9 cellular contexts compared by ENCODE assay signal in genomic region chr11:60923800-60924109, GRCh38. TPM values are rescaled to one million over a fixed set of nuclear protein-coding genes. Genes with fewer than 3 reads are reported as not detected.
DNase-seq lines count a peak whose midpoint lies in the region; ATAC-seq, FAIRE-seq and TF ChIP-seq lines count a peak whose summit lies in the region.
"Had no signal": no experiment of that assay in that cellular context is flagged by ENCODE, and none has a peak within 500 bp of the region (broad histone marks: within the 10 kb centered on the region; RNA-seq: fewer than 3 reads in every experiment).

No MANE protein-coding gene starts in this region.

- no peak overlapping the region for H3K23ac ChIP-seq in H9 (ENCODE audit: insufficient read length, low read depth, low read length)
- H3K23ac ChIP-seq in mesenchymal stem cell (ENCODE audit: low read length in 2 of 2), result no peak overlapping the region

- no peaks in the 10 kb centered on the region for H3K79me2 ChIP-seq in H9 (ENCODE audit: insufficient read depth, low read length)

- H3K36me3 ChIP-seq in mesenchymal stem cell (ENCODE audit: control insufficient read depth in 1 of 2, insufficient read depth in 2 of 2, low read depth in 1 of 2, low read length in 2 of 2), result peaks cover 36 to 50% of the 10 kb centered on the region in 2 experiments

- H3K4me2 ChIP-seq in A549 (peak overlapping the region; percentile 90), H9 (ENCODE audit: insufficient read depth, insufficient read length, low read length) (peak overlapping the region; percentile 91), mesenchymal stem cell (ENCODE audit: low read length, poor library complexity, severe bottlenecking) (peak overlapping the region; percentile 85)

- DNase-seq in A549 (ENCODE audit: low read depth in 1 of 2, low spot score in 1 of 2) (no peak), H9 (no peak), mesenchymal stem cell (no peak), mucosa of gallbladder (ENCODE audit: low spot score) (no peak), putamen (ENCODE audit: low spot score) (no peak), A172 (ENCODE audit: low spot score) (no peak), NCI-H1694 (lab: John Stamatoyannopoulos, UW) (no peak)

- H3K14ac ChIP-seq in H9 (ENCODE audit: insufficient read depth, low read length), result no peak overlapping the region
- no peak overlapping the region for H3K14ac ChIP-seq in mesenchymal stem cell (ENCODE audit: low read length in 2 of 2)

- H3T11ph ChIP-seq in H9 (ENCODE audit: low read length), result no peak overlapping the region

- H3K27ac Mint-ChIP-seq in H9 (no peak overlapping the region), brain (peak overlapping the region; percentile 85 to 98 (median 88))

- H3K4me3 ChIP-seq in A549, result peak overlapping the region; percentile 70; the same call in 2 of the 3 replicates
- H3K4me3 ChIP-seq in mesenchymal stem cell (ENCODE audit: insufficient read depth in 1 of 2, low read depth in 1 of 2, low read length in 2 of 2), result peak overlapping the region in 1 of 2 experiments; percentile 72

- peak overlapping the region in 1 of 2 experiments; percentile 97; a peak in 4 of 6 replicates for H3K27ac ChIP-seq in A549
- H3K27ac ChIP-seq in H9 (ENCODE audit: insufficient read length, low read depth, low read length), result no peak overlapping the region
- H3K27ac ChIP-seq in mesenchymal stem cell (ENCODE audit: low read length, poor library complexity, severe bottlenecking), result no peak overlapping the region

- no peak overlapping the region for H3K56ac ChIP-seq in H9 (ENCODE audit: insufficient read length, low read depth, low read length)

- H3K36me3 Mint-ChIP-seq in H9 (ENCODE audit: insufficient read depth in 1 of 3, low read depth in 3 of 3), result peaks cover 26 to 51% (median 46%) of the 10 kb centered on the region in 3 experiments; a peak in 6 of 7 replicates
- H3K36me3 Mint-ChIP-seq in brain, result peaks cover 34% of the 10 kb centered on the region

- no peak for TF ChIP-seq POLR2A in A549 (IDR thresholded peaks at IDR 0.05; ENCODE audit: low read length)

- H3K18ac ChIP-seq in H9 (ENCODE audit: insufficient read length, low read depth, low read length), result no peak overlapping the region
- no peak overlapping the region for H3K18ac ChIP-seq in mesenchymal stem cell (ENCODE audit: low read depth in 1 of 2, low read length in 2 of 2)

- no peak overlapping the region for H2BK5ac ChIP-seq in H9 (ENCODE audit: insufficient read length, low read length)
- no peak overlapping the region for H2BK5ac ChIP-seq in mesenchymal stem cell (ENCODE audit: low read depth, low read length, poor library complexity, severe bottlenecking)

- no peak for TF ChIP-seq EP300 in A549 (IDR thresholded peaks at IDR 0.05)

- H3K9me3 Mint-ChIP-seq in H9 (no peaks in the 10 kb centered on the region), brain (peaks cover 0 to 2% (median 0%) of the 10 kb centered on the region in 5 experiments)

- no peak overlapping the region for H4K5ac ChIP-seq in H9 (ENCODE audit: insufficient read length, low read depth, low read length)

- no peak overlapping the region for H4K91ac ChIP-seq in H9 (ENCODE audit: insufficient read length, low read depth, low read length)
- peak overlapping the region; percentile 9 for H4K91ac ChIP-seq in mesenchymal stem cell (ENCODE audit: low read length)

- peak in 1 of 2 experiments; percentile 20; a peak in 3 of 6 replicates for ATAC-seq in A549

- H2BK120ac ChIP-seq in H9 (ENCODE audit: low read depth, low read length, poor library complexity, severe bottlenecking), result no peak overlapping the region
- no peak overlapping the region for H2BK120ac ChIP-seq in mesenchymal stem cell (ENCODE audit: low read depth, low read length)

- TF ChIP-seq RAD21 in A549 (conservative IDR thresholded peaks at IDR 0.05 in 1 of 2, IDR thresholded peaks at IDR 0.05 in 1 of 2), result no peak

- H2BK15ac ChIP-seq in H9 (ENCODE audit: low read depth, low read length) (no peak overlapping the region), mesenchymal stem cell (ENCODE audit: low read depth, poor library complexity, severe bottlenecking) (no peak overlapping the region)

- H3K4ac ChIP-seq in H9 (ENCODE audit: low read depth, low read length) (no peak overlapping the region), mesenchymal stem cell (ENCODE audit: low read depth in 1 of 2, low read length in 2 of 2) (peak overlapping the region in 1 of 2 experiments; percentile 24)

- WGBS in A549 (ENCODE audit: missing lambda C conversion rate), result 50% methylated on average over 2 of the region's 6 CpGs
- WGBS in H9 (ENCODE audit: extremely low coverage, insufficient read length, low lambda C conversion rate), result no CpG with 5 or more reads among the region's 6 CpGs
- WGBS in mesenchymal stem cell, result 67% methylated on average over 6 of the region's 6 CpGs

- H3K27me3 ChIP-seq in H9 (ENCODE audit: insufficient read depth, low read length) (no peaks in the 10 kb centered on the region), mesenchymal stem cell (ENCODE audit: control insufficient read depth in 1 of 2, insufficient read depth in 1 of 2, low read length in 2 of 2) (peaks cover 0 to 10% of the 10 kb centered on the region in 2 experiments)

- CTCF ChIA-PET in A549 (lab: Yijun Ruan, JAX), result interaction anchor here (1.2 to 2.1 kb wide), 6 partner anchors 9 to 93 kb away, joined by 3 to 8 read pairs (median 5); partner anchors contain the start of gene TMEM109

- H3K4me1 ChIP-seq in A549 (peaks cover 25% of the 10 kb centered on the region), H9 (ENCODE audit: insufficient read depth, low read length) (peaks cover 2% of the 10 kb centered on the region), mesenchymal stem cell (ENCODE audit: control insufficient read depth, insufficient read depth, low read depth, low read length) (peaks cover 27% of the 10 kb centered on the region)

- H2BK12ac ChIP-seq in H9 (ENCODE audit: insufficient read length, low read depth, low read length) (no peak overlapping the region), mesenchymal stem cell (ENCODE audit: low read length in 2 of 2) (peak overlapping the region in 1 of 2 experiments; percentile 1)

- H2AK5ac ChIP-seq in H9 (ENCODE audit: insufficient read length, low read length) (no peak overlapping the region), mesenchymal stem cell (ENCODE audit: low read length, severe bottlenecking) (no peak overlapping the region)

- H3K9me3 ChIP-seq in A549 (no peaks in the 10 kb centered on the region), H9 (ENCODE audit: control insufficient read depth, low read depth, low read length) (no peaks in the 10 kb centered on the region), mesenchymal stem cell (ENCODE audit: control insufficient read depth, low read length) (no peaks in the 10 kb centered on the region)

- H4K8ac ChIP-seq in H9 (replicated peaks; ENCODE audit: insufficient read length, low read depth, low read length), result no peak overlapping the region
- H4K8ac ChIP-seq in mesenchymal stem cell (ENCODE audit: low read length), result peak overlapping the region; percentile 59

- no peak overlapping the region for H2BK20ac ChIP-seq in H9 (ENCODE audit: low read depth, low read length, poor library complexity, severe bottlenecking)

- H2AFZ ChIP-seq in H9 (ENCODE audit: low read length) (no peak overlapping the region), mesenchymal stem cell (ENCODE audit: low read depth, low read length) (no peak overlapping the region)

- TF ChIP-seq CTCF in A549 (IDR thresholded peaks at IDR 0.05) (no peak), H9 (conservative IDR thresholded peaks at IDR 0.05) (no peak), brain (conservative IDR thresholded peaks at IDR 0.05) (no peak)

- no peak for FAIRE-seq in A549 (lab: Jason Lieb, UNC)

- H3K4me3 Mint-ChIP-seq in H9, result peak overlapping the region; percentile 78 to 93; a peak in 4 of 5 replicates
- peak overlapping the region; percentile 84 to 97 (median 84) for H3K4me3 Mint-ChIP-seq in brain

- no peaks in the 10 kb centered on the region for H4K20me1 ChIP-seq in H9 (ENCODE audit: control insufficient read depth, insufficient read depth, insufficient read length)

- H3K4me1 Mint-ChIP-seq in H9, result peaks cover 16 to 21% of the 10 kb centered on the region in 2 experiments
- peaks cover 55% of the 10 kb centered on the region for H3K4me1 Mint-ChIP-seq in brain

- H3K23me2 ChIP-seq in H9 (ENCODE audit: insufficient read length, low read depth, low read length, poor library complexity, severe bottlenecking), result peaks cover 10% of the 10 kb centered on the region

- H3K79me1 ChIP-seq in H9 (ENCODE audit: insufficient read depth, low read depth, low read length, poor library complexity, severe bottlenecking) (no peaks in the 10 kb centered on the region), mesenchymal stem cell (replicated peaks; ENCODE audit: low read length, poor library complexity, severe bottlenecking) (peaks cover 40% of the 10 kb centered on the region)

- no peak overlapping the region for H3K9ac ChIP-seq in H9 (ENCODE audit: extremely low read depth, insufficient read length, low read length)
- peak overlapping the region; percentile 67 for H3K9ac ChIP-seq in mesenchymal stem cell (ENCODE audit: low read length)

- H3K27me3 Mint-ChIP-seq in H9 (ENCODE audit: low read depth), result peaks cover 7% of the 10 kb centered on the region
- H3K27me3 Mint-ChIP-seq in brain, result peaks cover 4% of the 10 kb centered on the region

- POLR2A ChIA-PET in A549 (lab: Yijun Ruan, JAX), result interaction anchor here (1.1 to 1.6 kb wide), 2 partner anchors 8 to 10 kb away, joined by 5 to 6 read pairs; partner anchors contain the start of gene TMEM109

RNA-seq across cellular contexts. Expression of gene TMEM132A, which starts 0.5 kb away (rescaled TPM):
- 18.1 and 19.5 TPM in 2 replicates for polyA plus RNA-seq in A549 (2011; rRNA removed)
- 58.4 and 83.2 TPM in 2 replicates for polyA plus RNA-seq in A549 (2012; cell fraction: cytosol; rRNA removed)
- 368 and 501 TPM in 2 replicates for polyA plus RNA-seq in A549 (2012; cell fraction: nucleus; rRNA removed)
- 87.2 to 91.8 TPM (median 88.0 TPM) in 3 replicates for polyA plus RNA-seq in A549 (2017; fragmentation: RNase III; extraction: RNeasy Plus Mini Kit Qiagen cat#74134 plus additional on column Dnase treatment)
- 20.1 and 20.2 TPM in 2 replicates for polyA minus RNA-seq in A549 (2011; rRNA and poly(A)+ RNA removed)
- total RNA-seq in H9 (2021), result 84.5 and 95.5 TPM in 2 replicates
- polyA plus RNA-seq in brain (ENCODE audit: insufficient read depth, low read depth, low replicate concordance), result 113 TPM
- polyA plus RNA-seq in mesenchymal stem cell (2013, experiment 1 of 2), result 84.4 TPM
- 86.4 TPM for polyA plus RNA-seq in mesenchymal stem cell (2013, experiment 2 of 2)
- total RNA-seq in mucosa of gallbladder, result 18.5 TPM
- total RNA-seq in A172 (2014; rRNA removed; shearing (Covaris generic)), result 132 and 170 TPM in 2 replicates

RNA-seq across cellular contexts. Expression of gene TMEM109, which starts 9.8 kb away (rescaled TPM):
- polyA plus RNA-seq in A549 (2011; rRNA removed) (40.9 and 58.0 TPM in 2 replicates), A549 (2017; fragmentation: RNase III; extraction: RNeasy Plus Mini Kit Qiagen cat#74134 plus additional on column Dnase treatment) (88.4 to 93.4 TPM (median 93.0 TPM) in 3 replicates), brain (ENCODE audit: insufficient read depth, low read depth, low replicate concordance) (69.7 TPM)
- polyA plus RNA-seq in A549 (2012; cell fraction: cytosol; rRNA removed), result 66.3 and 75.3 TPM in 2 replicates
- 76.5 and 78.4 TPM in 2 replicates for polyA plus RNA-seq in A549 (2012; cell fraction: nucleus; rRNA removed)
- 33.3 and 36.8 TPM in 2 replicates for polyA minus RNA-seq in A549 (2011; rRNA and poly(A)+ RNA removed)
- total RNA-seq in H9 (2021) (36.4 and 38.0 TPM in 2 replicates), mucosa of gallbladder (103 TPM)
- 107 TPM for polyA plus RNA-seq in mesenchymal stem cell (2013, experiment 1 of 2)
- 104 TPM for polyA plus RNA-seq in mesenchymal stem cell (2013, experiment 2 of 2)
- 46.9 and 92.9 TPM in 2 replicates for total RNA-seq in A172 (2014; rRNA removed; shearing (Covaris generic))

RNA-seq across cellular contexts. Expression of gene PRPF19, which starts 17.4 kb away (rescaled TPM):
- polyA plus RNA-seq in A549 (2011; rRNA removed), result 41.1 and 51.7 TPM in 2 replicates
- polyA plus RNA-seq in A549 (2012; cell fraction: cytosol; rRNA removed), result 77.9 and 97.7 TPM in 2 replicates
- polyA plus RNA-seq in A549 (2012; cell fraction: nucleus; rRNA removed), result 117 and 145 TPM in 2 replicates
- polyA plus RNA-seq in A549 (2017; fragmentation: RNase III; extraction: RNeasy Plus Mini Kit Qiagen cat#74134 plus additional on column Dnase treatment), result 175 to 184 TPM (median 177 TPM) in 3 replicates
- polyA minus RNA-seq in A549 (2011; rRNA and poly(A)+ RNA removed), result 45.9 and 67.2 TPM in 2 replicates
- total RNA-seq in H9 (2021), result 130 and 132 TPM in 2 replicates
- polyA plus RNA-seq in brain (ENCODE audit: insufficient read depth, low read depth, low replicate concordance), result 200 TPM
- 46.6 TPM for polyA plus RNA-seq in mesenchymal stem cell (2013, experiment 1 of 2)
- polyA plus RNA-seq in mesenchymal stem cell (2013, experiment 2 of 2), result 47.0 TPM
- total RNA-seq in mucosa of gallbladder, result 70.6 TPM
- 56.3 and 63.7 TPM in 2 replicates for total RNA-seq in A172 (2014; rRNA removed; shearing (Covaris generic))

RNA-seq across cellular contexts. Expression of gene SLC15A3, which starts 28.2 kb away (rescaled TPM):
- not detected in 2 replicates for polyA plus RNA-seq in A549 (2011; rRNA removed)
- not detected in 2 replicates for polyA plus RNA-seq in A549 (2012; cell fraction: cytosol; rRNA removed)
- not detected in 2 replicates for polyA plus RNA-seq in A549 (2012; cell fraction: nucleus; rRNA removed)
- polyA plus RNA-seq in A549 (2017; fragmentation: RNase III; extraction: RNeasy Plus Mini Kit Qiagen cat#74134 plus additional on column Dnase treatment), result not detected in 3 replicates
- not detected in 2 replicates for polyA minus RNA-seq in A549 (2011; rRNA and poly(A)+ RNA removed)
- 7.0 and 8.1 TPM in 2 replicates for total RNA-seq in H9 (2021)
- 11.9 TPM for polyA plus RNA-seq in brain (ENCODE audit: insufficient read depth, low read depth, low replicate concordance)
- polyA plus RNA-seq in mesenchymal stem cell (2013, experiment 1 of 2), result 40.1 TPM
- 32.4 TPM for polyA plus RNA-seq in mesenchymal stem cell (2013, experiment 2 of 2)
- total RNA-seq in mucosa of gallbladder, result 23.2 TPM
- 6.5 and 9.9 TPM in 2 replicates for total RNA-seq in A172 (2014; rRNA removed; shearing (Covaris generic))
- total RNA-seq: G401 had no signal

RNA-seq across cellular contexts. Expression of gene CD6, which starts 47.7 kb away (rescaled TPM):
- polyA plus RNA-seq in A549 (2011; rRNA removed), result 0.06 TPM in 1 of 2 replicates, not detected in the other
- polyA plus RNA-seq in A549 (2012; cell fraction: cytosol; rRNA removed), result 0.05 and 0.07 TPM in 2 replicates
- polyA plus RNA-seq in A549 (2012; cell fraction: nucleus; rRNA removed), result 0.13 and 0.61 TPM in 2 replicates
- 0.06 to 0.07 TPM in 2 of 3 replicates, not detected in the other for polyA plus RNA-seq in A549 (2017; fragmentation: RNase III; extraction: RNeasy Plus Mini Kit Qiagen cat#74134 plus additional on column Dnase treatment)
- not detected in 2 replicates for polyA minus RNA-seq in A549 (2011; rRNA and poly(A)+ RNA removed)
- total RNA-seq in H9 (2021), result not detected in 2 replicates
- 0.63 TPM for polyA plus RNA-seq in brain (ENCODE audit: insufficient read depth, low read depth, low replicate concordance)
- not detected for polyA plus RNA-seq in mesenchymal stem cell (2013, experiment 1 of 2)
- polyA plus RNA-seq in mesenchymal stem cell (2013, experiment 2 of 2), result not detected
- 5.3 TPM for total RNA-seq in mucosa of gallbladder
- total RNA-seq in A172 (2014; rRNA removed; shearing (Covaris generic)), result not detected in 2 replicates
- total RNA-seq: G401 had no signal

Comparison
In these comparisons a context has a peak if more than half of its experiments do, and no peak if none do; other contexts are left out.
1. H3K27ac Mint-ChIP-seq: peak in brain (5 of 5); none in H9 (0 of 3).
2. Peak in every context shown above with its lines, with median percentiles within 50 percentile points of each other: H3K4me2 ChIP-seq.